Comparison of ENCODE assay signal across 18 cellular contexts in the genomic region with DNA sequence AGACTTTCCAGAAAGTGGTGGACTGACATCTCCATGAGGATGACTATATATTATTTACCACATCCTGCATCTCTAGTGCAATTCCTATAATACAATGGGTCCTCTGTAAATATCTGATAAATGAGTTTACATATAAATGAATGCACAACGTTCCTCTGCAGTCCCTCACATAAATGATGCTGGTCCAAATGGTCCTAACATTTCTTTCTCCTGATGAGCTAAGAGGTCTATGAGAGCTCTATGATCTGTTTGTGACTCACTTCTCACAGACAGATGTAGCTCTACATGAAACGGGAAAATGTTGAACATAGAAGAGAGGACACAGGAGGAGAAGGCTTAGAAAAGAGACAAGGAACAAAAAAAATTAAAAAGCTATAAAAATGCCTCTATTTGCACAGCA.
DNase-seq lines count a peak whose midpoint lies in the region; ATAC-seq and TF ChIP-seq lines count a peak whose summit lies in the region.
"Had no signal": no experiment of that assay in that cellular context is flagged by ENCODE, and none has a peak within 500 bp of the region (broad histone marks: within the 10 kb centered on the region; RNA-seq: fewer than 3 reads in every experiment).

No MANE protein-coding gene starts in this region.

- no peak for TF ChIP-seq CTCF in AG10803 (conservative IDR thresholded peaks at IDR 0.05; ENCODE audit: low read length)

- DNase-seq in AG10803 (ENCODE audit: low read depth) = peak; percentile 5
- peak; percentile 44 for DNase-seq in HCEC 1CT
- DNase-seq in RPMI7951 (ENCODE audit: low read depth) = peak; percentile 8
- DNase-seq in fibroblast of peridontal ligament (ENCODE audit: extremely low read depth) = peak; percentile 3
- DNase-seq in NCI-H1930 (lab: John Stamatoyannopoulos, UW) = no peak
- no peak for DNase-seq in medulla oblongata (ENCODE audit: extremely low spot score)
- DNase-seq: DMS153, KG1, NCI-H1048, NCI-H1436 treated with DMSO at 0.1 percent for 48 hours, NCI-H2081, NCI-H748 treated with DMSO at 0.1 percent for 48 hours, OCI-M1 had no signal

- no peak overlapping the region for H3K4me3 ChIP-seq in AG10803 (ENCODE audit: low read length)
- H3K4me3 ChIP-seq: HAP-1, SK-N-MC had no signal

- ATAC-seq in HG03520 (IDR thresholded peaks at IDR 0.05; ENCODE audit: unreplicated experiment) = no peak
- no peak for ATAC-seq in GM21737 (IDR thresholded peaks at IDR 0.05; ENCODE audit: unreplicated experiment)
- ATAC-seq: Right ventricle myocardium inferior had no signal

Comparison
In these comparisons a context has a peak if more than half of its experiments do, and no peak if none do; other contexts are left out.
1. DNase-seq: peak in AG10803 (single experiment), HCEC 1CT (single experiment), RPMI7951 (single experiment) and fibroblast of peridontal ligament (single experiment); none in NCI-H1930 (0 of 2) and medulla oblongata (single experiment).